1 cellular context compared by ENCODE assay signal in genomic region chr20:40887100-40887499, GRCh38.
A peak's percentile ranks its signal among the peaks of the same experiment; 100 is the strongest.
TF ChIP-seq lines count a peak whose summit lies in the region.

No MANE protein-coding gene starts in this region.

TF ChIP-seq in HepG2, 621 proteins besides CTCF, POLR2A, EP300 and RAD21 (continued from another document and continues in another):
- TF ChIP-seq, protein P1, sequence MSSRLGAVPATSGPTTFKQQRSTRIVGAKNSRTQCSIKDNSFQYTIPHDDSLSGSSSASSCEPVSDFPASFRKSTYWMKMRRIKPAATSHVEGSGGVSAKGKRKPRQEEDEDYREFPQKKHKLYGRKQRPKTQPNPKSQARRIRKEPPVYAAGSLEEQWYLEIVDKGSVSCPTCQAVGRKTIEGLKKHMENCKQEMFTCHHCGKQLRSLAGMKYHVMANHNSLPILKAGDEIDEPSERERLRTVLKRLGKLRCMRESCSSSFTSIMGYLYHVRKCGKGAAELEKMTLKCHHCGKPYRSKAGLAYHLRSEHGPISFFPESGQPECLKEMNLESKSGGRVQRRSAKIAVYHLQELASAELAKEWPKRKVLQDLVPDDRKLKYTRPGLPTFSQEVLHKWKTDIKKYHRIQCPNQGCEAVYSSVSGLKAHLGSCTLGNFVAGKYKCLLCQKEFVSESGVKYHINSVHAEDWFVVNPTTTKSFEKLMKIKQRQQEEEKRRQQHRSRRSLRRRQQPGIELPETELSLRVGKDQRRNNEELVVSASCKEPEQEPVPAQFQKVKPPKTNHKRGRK (CRISPR knock-in tag; IDR thresholded peaks at IDR 0.05): no peak
- no peak for TF ChIP-seq ZNF281 (CRISPR knock-in tag; IDR thresholded peaks at IDR 0.05; ENCODE audit: borderline replicate concordance)
- TF ChIP-seq PHF20 (CRISPR knock-in tag; IDR thresholded peaks at IDR 0.05): no peak
- TF ChIP-seq PBX3 (CRISPR knock-in tag; IDR thresholded peaks at IDR 0.05; ENCODE audit: borderline replicate concordance): no peak
- no peak for TF ChIP-seq MTF2 (CRISPR knock-in tag; IDR thresholded peaks at IDR 0.05; ENCODE audit: borderline replicate concordance)
- no peak for TF ChIP-seq ZBTB21 (CRISPR knock-in tag; IDR thresholded peaks at IDR 0.05)
- TF ChIP-seq, protein P2, sequence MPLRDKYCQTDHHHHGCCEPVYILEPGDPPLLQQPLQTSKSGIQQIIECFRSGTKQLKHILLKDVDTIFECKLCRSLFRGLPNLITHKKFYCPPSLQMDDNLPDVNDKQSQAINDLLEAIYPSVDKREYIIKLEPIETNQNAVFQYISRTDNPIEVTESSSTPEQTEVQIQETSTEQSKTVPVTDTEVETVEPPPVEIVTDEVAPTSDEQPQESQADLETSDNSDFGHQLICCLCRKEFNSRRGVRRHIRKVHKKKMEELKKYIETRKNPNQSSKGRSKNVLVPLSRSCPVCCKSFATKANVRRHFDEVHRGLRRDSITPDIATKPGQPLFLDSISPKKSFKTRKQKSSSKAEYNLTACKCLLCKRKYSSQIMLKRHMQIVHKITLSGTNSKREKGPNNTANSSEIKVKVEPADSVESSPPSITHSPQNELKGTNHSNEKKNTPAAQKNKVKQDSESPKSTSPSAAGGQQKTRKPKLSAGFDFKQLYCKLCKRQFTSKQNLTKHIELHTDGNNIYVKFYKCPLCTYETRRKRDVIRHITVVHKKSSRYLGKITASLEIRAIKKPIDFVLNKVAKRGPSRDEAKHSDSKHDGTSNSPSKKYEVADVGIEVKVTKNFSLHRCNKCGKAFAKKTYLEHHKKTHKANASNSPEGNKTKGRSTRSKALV (CRISPR knock-in tag; IDR thresholded peaks at IDR 0.05): peak; percentile 68; the same call in 1 of the 2 replicates
- TF ChIP-seq, protein P3, sequence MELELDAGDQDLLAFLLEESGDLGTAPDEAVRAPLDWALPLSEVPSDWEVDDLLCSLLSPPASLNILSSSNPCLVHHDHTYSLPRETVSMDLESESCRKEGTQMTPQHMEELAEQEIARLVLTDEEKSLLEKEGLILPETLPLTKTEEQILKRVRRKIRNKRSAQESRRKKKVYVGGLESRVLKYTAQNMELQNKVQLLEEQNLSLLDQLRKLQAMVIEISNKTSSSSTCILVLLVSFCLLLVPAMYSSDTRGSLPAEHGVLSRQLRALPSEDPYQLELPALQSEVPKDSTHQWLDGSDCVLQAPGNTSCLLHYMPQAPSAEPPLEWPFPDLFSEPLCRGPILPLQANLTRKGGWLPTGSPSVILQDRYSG (CRISPR knock-in tag; IDR thresholded peaks at IDR 0.05): no peak
- TF ChIP-seq, protein P4, sequence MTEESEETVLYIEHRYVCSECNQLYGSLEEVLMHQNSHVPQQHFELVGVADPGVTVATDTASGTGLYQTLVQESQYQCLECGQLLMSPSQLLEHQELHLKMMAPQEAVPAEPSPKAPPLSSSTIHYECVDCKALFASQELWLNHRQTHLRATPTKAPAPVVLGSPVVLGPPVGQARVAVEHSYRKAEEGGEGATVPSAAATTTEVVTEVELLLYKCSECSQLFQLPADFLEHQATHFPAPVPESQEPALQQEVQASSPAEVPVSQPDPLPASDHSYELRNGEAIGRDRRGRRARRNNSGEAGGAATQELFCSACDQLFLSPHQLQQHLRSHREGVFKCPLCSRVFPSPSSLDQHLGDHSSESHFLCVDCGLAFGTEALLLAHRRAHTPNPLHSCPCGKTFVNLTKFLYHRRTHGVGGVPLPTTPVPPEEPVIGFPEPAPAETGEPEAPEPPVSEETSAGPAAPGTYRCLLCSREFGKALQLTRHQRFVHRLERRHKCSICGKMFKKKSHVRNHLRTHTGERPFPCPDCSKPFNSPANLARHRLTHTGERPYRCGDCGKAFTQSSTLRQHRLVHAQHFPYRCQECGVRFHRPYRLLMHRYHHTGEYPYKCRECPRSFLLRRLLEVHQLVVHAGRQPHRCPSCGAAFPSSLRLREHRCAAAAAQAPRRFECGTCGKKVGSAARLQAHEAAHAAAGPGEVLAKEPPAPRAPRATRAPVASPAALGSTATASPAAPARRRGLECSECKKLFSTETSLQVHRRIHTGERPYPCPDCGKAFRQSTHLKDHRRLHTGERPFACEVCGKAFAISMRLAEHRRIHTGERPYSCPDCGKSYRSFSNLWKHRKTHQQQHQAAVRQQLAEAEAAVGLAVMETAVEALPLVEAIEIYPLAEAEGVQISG (CRISPR knock-in tag; IDR thresholded peaks at IDR 0.05): peak; percentile 56; the same call in 1 of the 2 replicates
- no peak for TF ChIP-seq NR2F1 (CRISPR knock-in tag; IDR thresholded peaks at IDR 0.05)
- TF ChIP-seq POLR2AphosphoS5 (IDR thresholded peaks at IDR 0.05; ENCODE audit: low read depth, low read length): no peak
- TF ChIP-seq TFAP4 (IDR thresholded peaks at IDR 0.05; ENCODE audit: borderline replicate concordance, low read depth): no peak
- no peak for TF ChIP-seq ATF1 (CRISPR knock-in tag; IDR thresholded peaks at IDR 0.05)
- no peak; the same call in 1 of the 2 replicates for TF ChIP-seq SALL2 (CRISPR knock-in tag; IDR thresholded peaks at IDR 0.05)
- TF ChIP-seq KLF13 (CRISPR knock-in tag; IDR thresholded peaks at IDR 0.05): no peak
- 0 out of 2 replicates have a peak, but pooled peaks have one; percentile 45 for TF ChIP-seq CBFB (CRISPR knock-in tag; IDR thresholded peaks at IDR 0.05)
- TF ChIP-seq, protein P5, sequence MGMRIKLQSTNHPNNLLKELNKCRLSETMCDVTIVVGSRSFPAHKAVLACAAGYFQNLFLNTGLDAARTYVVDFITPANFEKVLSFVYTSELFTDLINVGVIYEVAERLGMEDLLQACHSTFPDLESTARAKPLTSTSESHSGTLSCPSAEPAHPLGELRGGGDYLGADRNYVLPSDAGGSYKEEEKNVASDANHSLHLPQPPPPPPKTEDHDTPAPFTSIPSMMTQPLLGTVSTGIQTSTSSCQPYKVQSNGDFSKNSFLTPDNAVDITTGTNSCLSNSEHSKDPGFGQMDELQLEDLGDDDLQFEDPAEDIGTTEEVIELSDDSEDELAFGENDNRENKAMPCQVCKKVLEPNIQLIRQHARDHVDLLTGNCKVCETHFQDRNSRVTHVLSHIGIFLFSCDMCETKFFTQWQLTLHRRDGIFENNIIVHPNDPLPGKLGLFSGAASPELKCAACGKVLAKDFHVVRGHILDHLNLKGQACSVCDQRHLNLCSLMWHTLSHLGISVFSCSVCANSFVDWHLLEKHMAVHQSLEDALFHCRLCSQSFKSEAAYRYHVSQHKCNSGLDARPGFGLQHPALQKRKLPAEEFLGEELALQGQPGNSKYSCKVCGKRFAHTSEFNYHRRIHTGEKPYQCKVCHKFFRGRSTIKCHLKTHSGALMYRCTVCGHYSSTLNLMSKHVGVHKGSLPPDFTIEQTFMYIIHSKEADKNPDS (CRISPR knock-in tag; IDR thresholded peaks at IDR 0.05): no peak
- no peak for TF ChIP-seq NCOA5 (CRISPR knock-in tag; IDR thresholded peaks at IDR 0.05)
- peak; percentile 67; the same call in 1 of the 2 replicates for TF ChIP-seq KDM2A (CRISPR knock-in tag; IDR thresholded peaks at IDR 0.05; ENCODE audit: borderline replicate concordance, low read depth)
- TF ChIP-seq ZFP41 (CRISPR knock-in tag; IDR thresholded peaks at IDR 0.05; ENCODE audit: borderline replicate concordance): no peak
- TF ChIP-seq, protein P6, sequence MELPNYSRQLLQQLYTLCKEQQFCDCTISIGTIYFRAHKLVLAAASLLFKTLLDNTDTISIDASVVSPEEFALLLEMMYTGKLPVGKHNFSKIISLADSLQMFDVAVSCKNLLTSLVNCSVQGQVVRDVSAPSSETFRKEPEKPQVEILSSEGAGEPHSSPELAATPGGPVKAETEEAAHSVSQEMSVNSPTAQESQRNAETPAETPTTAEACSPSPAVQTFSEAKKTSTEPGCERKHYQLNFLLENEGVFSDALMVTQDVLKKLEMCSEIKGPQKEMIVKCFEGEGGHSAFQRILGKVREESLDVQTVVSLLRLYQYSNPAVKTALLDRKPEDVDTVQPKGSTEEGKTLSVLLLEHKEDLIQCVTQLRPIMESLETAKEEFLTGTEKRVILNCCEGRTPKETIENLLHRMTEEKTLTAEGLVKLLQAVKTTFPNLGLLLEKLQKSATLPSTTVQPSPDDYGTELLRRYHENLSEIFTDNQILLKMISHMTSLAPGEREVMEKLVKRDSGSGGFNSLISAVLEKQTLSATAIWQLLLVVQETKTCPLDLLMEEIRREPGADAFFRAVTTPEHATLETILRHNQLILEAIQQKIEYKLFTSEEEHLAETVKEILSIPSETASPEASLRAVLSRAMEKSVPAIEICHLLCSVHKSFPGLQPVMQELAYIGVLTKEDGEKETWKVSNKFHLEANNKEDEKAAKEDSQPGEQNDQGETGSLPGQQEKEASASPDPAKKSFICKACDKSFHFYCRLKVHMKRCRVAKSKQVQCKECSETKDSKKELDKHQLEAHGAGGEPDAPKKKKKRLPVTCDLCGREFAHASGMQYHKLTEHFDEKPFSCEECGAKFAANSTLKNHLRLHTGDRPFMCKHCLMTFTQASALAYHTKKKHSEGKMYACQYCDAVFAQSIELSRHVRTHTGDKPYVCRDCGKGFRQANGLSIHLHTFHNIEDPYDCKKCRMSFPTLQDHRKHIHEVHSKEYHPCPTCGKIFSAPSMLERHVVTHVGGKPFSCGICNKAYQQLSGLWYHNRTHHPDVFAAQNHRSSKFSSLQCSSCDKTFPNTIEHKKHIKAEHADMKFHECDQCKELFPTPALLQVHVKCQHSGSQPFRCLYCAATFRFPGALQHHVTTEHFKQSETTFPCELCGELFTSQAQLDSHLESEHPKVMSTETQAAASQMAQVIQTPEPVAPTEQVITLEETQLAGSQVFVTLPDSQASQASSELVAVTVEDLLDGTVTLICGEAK (IDR thresholded peaks at IDR 0.05): no peak
- TF ChIP-seq, protein P6 (CRISPR knock-in tag; IDR thresholded peaks at IDR 0.05): no peak
- TF ChIP-seq, protein P7, sequence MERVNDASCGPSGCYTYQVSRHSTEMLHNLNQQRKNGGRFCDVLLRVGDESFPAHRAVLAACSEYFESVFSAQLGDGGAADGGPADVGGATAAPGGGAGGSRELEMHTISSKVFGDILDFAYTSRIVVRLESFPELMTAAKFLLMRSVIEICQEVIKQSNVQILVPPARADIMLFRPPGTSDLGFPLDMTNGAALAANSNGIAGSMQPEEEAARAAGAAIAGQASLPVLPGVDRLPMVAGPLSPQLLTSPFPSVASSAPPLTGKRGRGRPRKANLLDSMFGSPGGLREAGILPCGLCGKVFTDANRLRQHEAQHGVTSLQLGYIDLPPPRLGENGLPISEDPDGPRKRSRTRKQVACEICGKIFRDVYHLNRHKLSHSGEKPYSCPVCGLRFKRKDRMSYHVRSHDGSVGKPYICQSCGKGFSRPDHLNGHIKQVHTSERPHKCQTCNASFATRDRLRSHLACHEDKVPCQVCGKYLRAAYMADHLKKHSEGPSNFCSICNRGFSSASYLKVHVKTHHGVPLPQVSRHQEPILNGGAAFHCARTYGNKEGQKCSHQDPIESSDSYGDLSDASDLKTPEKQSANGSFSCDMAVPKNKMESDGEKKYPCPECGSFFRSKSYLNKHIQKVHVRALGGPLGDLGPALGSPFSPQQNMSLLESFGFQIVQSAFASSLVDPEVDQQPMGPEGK (CRISPR knock-in tag; IDR thresholded peaks at IDR 0.05): peak; percentile 49
- TF ChIP-seq TOPORS (CRISPR knock-in tag; IDR thresholded peaks at IDR 0.05): no peak
- no peak for TF ChIP-seq ZNF460 (CRISPR knock-in tag; IDR thresholded peaks at IDR 0.05; ENCODE audit: borderline replicate concordance)
